ENCODE assay signal across 26 cellular contexts in genomic region chr9:128422783-128423150, GRCh38. TPM values are rescaled to one million over a fixed set of nuclear protein-coding genes. Genes with fewer than 3 reads are reported as not detected.
A peak's percentile ranks its signal among the peaks of the same experiment; 100 is the strongest.
DNase-seq lines count a peak whose midpoint lies in the region; ATAC-seq, FAIRE-seq and TF ChIP-seq lines count a peak whose summit lies in the region.
"Had no signal": no experiment of that assay in that cellular context is flagged by ENCODE, and none has a peak within 500 bp of the region (broad histone marks: within the 10 kb centered on the region; RNA-seq: fewer than 3 reads in every experiment).

No MANE protein-coding gene starts in this region.

- peak; percentile 67 for DNase-seq in A172 (ENCODE audit: low spot score)
- no peak for DNase-seq in HFFc6
- no peak for DNase-seq in astrocyte (ENCODE audit: low read depth)
- no peak for DNase-seq in upper lobe of right lung
- no peak for DNase-seq in heart right ventricle
- DNase-seq in stimulated activated CD4-positive, alpha-beta T cell treated with anti-CD3 and anti-CD28 coated beads, Interleukin-4, amount 100 ng/mL, for 4 hours: no peak
- no peak for DNase-seq in natural killer cell
- DNase-seq: activated CD4-positive, alpha-beta T cell treated with anti-CD3 and anti-CD28 coated beads for 48 hours; BE2C; cerebellar nuclear complex; Kasumi-1; NCI-H1092; NCI-H187 treated with DMSO at 0.1 percent for 48 hours; NCI-H526 treated with DMSO at 0.1 percent for 48 hours; stimulated activated CD4-positive, alpha-beta T cell treated with anti-CD3 and anti-CD28 coated beads, Interleukin-15, amount 100 ng/mL, for 24 hours; upper lobe of left lung had no signal

- no peak overlapping the region for H2AFZ ChIP-seq in astrocyte (ENCODE audit: low read depth, low read length)

- H3K27ac Mint-ChIP-seq in HFFc6 (peak overlapping the region; percentile 29; the same call in 1 of the 2 replicates), astrocyte (ENCODE audit: unreplicated experiment) (peak overlapping the region; percentile 73), nephron (no peak overlapping the region), natural killer cell (peak overlapping the region in 1 of 2 donors; percentile 23)
- H3K27ac Mint-ChIP-seq: activated naive CD4-positive, alpha-beta T cell treated with anti-CD3 and anti-CD28 coated beads, Interleukin-2, amount 50 U/mL, for 72 hours; activated T-helper 17 cell treated with anti-CD3 and anti-CD28 coated beads, Interleukin-2, amount 50 U/mL, for 72 hours; natural killer cell treated with Interleukin-12 subunit alpha and Interleukin-12 subunit beta and Interleukin-15 and Interleukin-18, amount 100 ng/mL, for 72 hours had no signal

- H3K4me1 Mint-ChIP-seq in HFFc6 (ENCODE audit: low read depth): peaks cover 31% of the 10 kb centered on the region
- H3K4me1 Mint-ChIP-seq in astrocyte (ENCODE audit: low read depth, unreplicated experiment): peaks cover 3% of the 10 kb centered on the region
- no peaks in the 10 kb centered on the region for H3K4me1 Mint-ChIP-seq in nephron
- H3K4me1 Mint-ChIP-seq in natural killer cell: peaks cover 0 to 31% of the 10 kb centered on the region in 2 donors
- H3K4me1 Mint-ChIP-seq: activated T-helper 17 cell treated with anti-CD3 and anti-CD28 coated beads, Interleukin-2, amount 50 U/mL, for 72 hours had no signal

- no peak overlapping the region for H3K4me2 ChIP-seq in astrocyte (ENCODE audit: low read length)
- H3K4me2 ChIP-seq: A549 had no signal

- peaks cover 12% of the 10 kb centered on the region for H3K79me2 ChIP-seq in astrocyte (ENCODE audit: insufficient read depth, low read length)

- no peak for FAIRE-seq in astrocyte (lab: Jason Lieb, UNC)
- FAIRE-seq: A549, RCC 7860 had no signal

- H3K9ac ChIP-seq in astrocyte (ENCODE audit: low read length): no peak overlapping the region

- H3K27me3 ChIP-seq in astrocyte (ENCODE audit: insufficient read depth, low read length) (no peaks in the 10 kb centered on the region), upper lobe of right lung (no peaks in the 10 kb centered on the region), heart right ventricle (peaks cover 0 to 24% (median 11%) of the 10 kb centered on the region in 7 donors)
- H3K27me3 ChIP-seq: ascending aorta, BE2C had no signal

- intact Hi-C loops in upper lobe of right lung (cut with DNase I): no loop called here
- intact Hi-C loops in heart right ventricle (cut with DNase I): loop anchor here in 1 of 10 donors (2.0 kb wide), 1 partner anchor 42 kb away; no protein-coding TSS in a partner anchor
- intact Hi-C loops in natural killer cell (cut with micrococcal nuclease): no loop called here

- H3K36me3 ChIP-seq in astrocyte (ENCODE audit: insufficient read depth, low read length) (peaks cover 3% of the 10 kb centered on the region), upper lobe of right lung (no peaks in the 10 kb centered on the region), heart right ventricle (peaks cover 0 to 16% (median 0%) of the 10 kb centered on the region in 9 donors)
- H3K36me3 ChIP-seq: BE2C, upper lobe of left lung had no signal

- H4K20me1 ChIP-seq in astrocyte (ENCODE audit: insufficient read depth, low read length): no peaks in the 10 kb centered on the region

- TF ChIP-seq CTCF in HFFc6 (IDR thresholded peaks at IDR 0.05) (no peak), astrocyte (IDR thresholded peaks at IDR 0.05; ENCODE audit: insufficient read depth, low read depth, low read length) (no peak), nephron (IDR thresholded peaks at IDR 0.05; ENCODE audit: unreplicated experiment in 3 of 3) (no peak), upper lobe of right lung (IDR thresholded peaks at IDR 0.05) (no peak), heart right ventricle (IDR thresholded peaks at IDR 0.05) (no peak), natural killer cell (IDR thresholded peaks at IDR 0.05) (no peak)

- H3K4me1 ChIP-seq in astrocyte (ENCODE audit: insufficient read depth, low read length): peaks cover 12% of the 10 kb centered on the region
- H3K4me1 ChIP-seq in upper lobe of right lung: peaks cover 18% of the 10 kb centered on the region
- peaks cover 11 to 28% (median 22%) of the 10 kb centered on the region in 9 donors for H3K4me1 ChIP-seq in heart right ventricle

- H3K9me3 Mint-ChIP-seq in HFFc6: no peaks in the 10 kb centered on the region
- H3K9me3 Mint-ChIP-seq in astrocyte (ENCODE audit: unreplicated experiment): no peaks in the 10 kb centered on the region
- no peaks in the 10 kb centered on the region for H3K9me3 Mint-ChIP-seq in nephron
- H3K9me3 Mint-ChIP-seq in natural killer cell: no peaks in the 10 kb centered on the region
- H3K9me3 Mint-ChIP-seq: activated naive CD4-positive, alpha-beta T cell treated with anti-CD3 and anti-CD28 coated beads, Interleukin-2, amount 50 U/mL, for 72 hours; activated T-helper 17 cell treated with anti-CD3 and anti-CD28 coated beads, Interleukin-2, amount 50 U/mL, for 72 hours; natural killer cell treated with Interleukin-12 subunit alpha and Interleukin-12 subunit beta and Interleukin-15 and Interleukin-18, amount 100 ng/mL, for 72 hours had no signal

- ATAC-seq in upper lobe of right lung (no peak), heart right ventricle (no peak), natural killer cell (no peak)
- ATAC-seq: A549; activated T-helper 17 cell treated with anti-CD3 and anti-CD28 coated beads, Interleukin-2, amount 50 U/mL, for 72 hours; natural killer cell treated with Interleukin-12 subunit alpha and Interleukin-12 subunit beta and Interleukin-15 and Interleukin-18, amount 100 ng/mL, for 72 hours; sciatic nerve had no signal

- peak overlapping the region; percentile 15; the same call in 1 of the 2 replicates for H3K4me3 Mint-ChIP-seq in HFFc6
- no peak overlapping the region for H3K4me3 Mint-ChIP-seq in astrocyte (ENCODE audit: unreplicated experiment)
- H3K4me3 Mint-ChIP-seq in nephron: peak overlapping the region; percentile 64 to 87 (median 80)
- H3K4me3 Mint-ChIP-seq in natural killer cell: no peak overlapping the region
- H3K4me3 Mint-ChIP-seq: activated T-helper 17 cell treated with anti-CD3 and anti-CD28 coated beads, Interleukin-2, amount 50 U/mL, for 72 hours; natural killer cell treated with Interleukin-12 subunit alpha and Interleukin-12 subunit beta and Interleukin-15 and Interleukin-18, amount 100 ng/mL, for 72 hours had no signal

- H3K9me3 ChIP-seq in astrocyte (ENCODE audit: insufficient read depth, low read depth, low read length) (no peaks in the 10 kb centered on the region), upper lobe of right lung (no peaks in the 10 kb centered on the region), heart right ventricle (no peaks in the 10 kb centered on the region)
- H3K9me3 ChIP-seq: A549, ascending aorta, BE2C, upper lobe of left lung had no signal

- H3K27ac ChIP-seq in astrocyte (ENCODE audit: low read depth, low read length): no peak overlapping the region
- H3K27ac ChIP-seq in upper lobe of right lung: no peak overlapping the region
- H3K27ac ChIP-seq in heart right ventricle: no peak overlapping the region
- H3K27ac ChIP-seq: A549, ascending aorta, HL-60, upper lobe of left lung, VCaP had no signal

- H3K36me3 Mint-ChIP-seq in HFFc6 (ENCODE audit: low read depth) (peaks cover 12% of the 10 kb centered on the region), astrocyte (ENCODE audit: low read depth, unreplicated experiment) (peaks cover 13% of the 10 kb centered on the region), nephron (ENCODE audit: low read depth) (peaks cover 10% of the 10 kb centered on the region), natural killer cell (no peaks in the 10 kb centered on the region)
- H3K36me3 Mint-ChIP-seq: activated naive CD4-positive, alpha-beta T cell treated with anti-CD3 and anti-CD28 coated beads, Interleukin-2, amount 50 U/mL, for 72 hours; natural killer cell treated with Interleukin-12 subunit alpha and Interleukin-12 subunit beta and Interleukin-15 and Interleukin-18, amount 100 ng/mL, for 72 hours had no signal

- no peaks in the 10 kb centered on the region; the same call in none of the 2 replicates for H3K27me3 Mint-ChIP-seq in HFFc6 (ENCODE audit: insufficient read depth)
- H3K27me3 Mint-ChIP-seq in astrocyte (ENCODE audit: low read depth, unreplicated experiment): peaks cover 5% of the 10 kb centered on the region
- H3K27me3 Mint-ChIP-seq in nephron (ENCODE audit: low read depth): peaks cover under 1% of the 10 kb centered on the region
- H3K27me3 Mint-ChIP-seq in natural killer cell (ENCODE audit: low read depth in 2 of 2): no peaks in the 10 kb centered on the region
- H3K27me3 Mint-ChIP-seq: activated T-helper 17 cell treated with anti-CD3 and anti-CD28 coated beads, Interleukin-2, amount 50 U/mL, for 72 hours had no signal

- no peak overlapping the region for H3K4me3 ChIP-seq in astrocyte (ENCODE audit: insufficient read depth, low read depth, low read length)
- no peak overlapping the region for H3K4me3 ChIP-seq in upper lobe of right lung
- no peak overlapping the region for H3K4me3 ChIP-seq in heart right ventricle
- H3K4me3 ChIP-seq: A549, ascending aorta, upper lobe of left lung had no signal

- 96 to 98% methylated on average over 5 of the region's 5 CpGs for WGBS in heart right ventricle, 2 donors

RNA-seq across cellular contexts. Expression of gene CERCAM, which starts 2.1 kb away (rescaled TPM):
- total RNA-seq in A172 (2014; rRNA removed; shearing (Covaris generic)): 60.3 and 64.0 TPM in 2 replicates
- total RNA-seq in HFFc6 (2021; fragmentation: NEBNext Ultra II Directional; extraction: Animal tissue kit (Norgen Biotek cat#: 25700)): 100 to 1,000 TPM; 125 to 172 (median 136) TPM
- total RNA-seq in astrocyte: 66.1 and 99.8 TPM in 2 replicates
- 14.0 TPM for total RNA-seq in upper lobe of right lung
- total RNA-seq in heart right ventricle: 10 to 100 TPM in 5 of 10 donors, 1 to 10 TPM in 5; 3.5 to 30.4 (median 10.0) TPM
- 10 to 100 TPM; 10.6 to 11.3 TPM for polyA plus RNA-seq in heart right ventricle
- 10 to 100 TPM; 11.5 to 29.6 (median 24.2) TPM for total RNA-seq in natural killer cell

RNA-seq across cellular contexts. Expression of gene ODF2, which starts 33.0 kb away (rescaled TPM):
- 44.7 and 55.7 TPM in 2 replicates for total RNA-seq in A172 (2014; rRNA removed; shearing (Covaris generic))
- total RNA-seq in HFFc6 (2021; fragmentation: NEBNext Ultra II Directional; extraction: Animal tissue kit (Norgen Biotek cat#: 25700)): 10 to 100 TPM; 29.5 to 40.8 (median 36.9) TPM
- total RNA-seq in astrocyte: 26.2 and 28.1 TPM in 2 replicates
- total RNA-seq in upper lobe of right lung: 17.3 TPM
- total RNA-seq in heart right ventricle: 10 to 100 TPM; 10.9 to 17.1 (median 14.8) TPM
- polyA plus RNA-seq in heart right ventricle: 10 to 100 TPM; 13.2 to 19.7 TPM
- 10 to 100 TPM; 36.4 to 44.4 (median 37.5) TPM for total RNA-seq in natural killer cell

RNA-seq across cellular contexts. Expression of gene URM1, which starts 51.6 kb away (rescaled TPM):
- 105 and 125 TPM in 2 replicates for total RNA-seq in A172 (2014; rRNA removed; shearing (Covaris generic))
- 10 to 100 TPM; 63.8 to 75.5 (median 70.2) TPM for total RNA-seq in HFFc6 (2021; fragmentation: NEBNext Ultra II Directional; extraction: Animal tissue kit (Norgen Biotek cat#: 25700))
- total RNA-seq in astrocyte: 50.7 and 51.6 TPM in 2 replicates
- total RNA-seq in upper lobe of right lung: 56.5 TPM
- total RNA-seq in heart right ventricle: 10 to 100 TPM; 39.2 to 64.3 (median 51.2) TPM
- polyA plus RNA-seq in heart right ventricle: 10 to 100 TPM; 18.7 to 75.7 TPM
- 10 to 100 TPM; 39.4 to 47.8 (median 46.7) TPM for total RNA-seq in natural killer cell

Comparison
In these comparisons a context has a peak if more than half of its experiments do, and no peak if none do; other contexts are left out.
1. H3K27ac Mint-ChIP-seq: peak in HFFc6 (single experiment) and astrocyte (single experiment); none in nephron (0 of 3).
2. H3K4me3 Mint-ChIP-seq: peak in HFFc6 (single experiment) and nephron (3 of 3); none in astrocyte (single experiment) and natural killer cell (single experiment).